Comparison of ENCODE assay signal across 2 cellular contexts in the genomic region with DNA sequence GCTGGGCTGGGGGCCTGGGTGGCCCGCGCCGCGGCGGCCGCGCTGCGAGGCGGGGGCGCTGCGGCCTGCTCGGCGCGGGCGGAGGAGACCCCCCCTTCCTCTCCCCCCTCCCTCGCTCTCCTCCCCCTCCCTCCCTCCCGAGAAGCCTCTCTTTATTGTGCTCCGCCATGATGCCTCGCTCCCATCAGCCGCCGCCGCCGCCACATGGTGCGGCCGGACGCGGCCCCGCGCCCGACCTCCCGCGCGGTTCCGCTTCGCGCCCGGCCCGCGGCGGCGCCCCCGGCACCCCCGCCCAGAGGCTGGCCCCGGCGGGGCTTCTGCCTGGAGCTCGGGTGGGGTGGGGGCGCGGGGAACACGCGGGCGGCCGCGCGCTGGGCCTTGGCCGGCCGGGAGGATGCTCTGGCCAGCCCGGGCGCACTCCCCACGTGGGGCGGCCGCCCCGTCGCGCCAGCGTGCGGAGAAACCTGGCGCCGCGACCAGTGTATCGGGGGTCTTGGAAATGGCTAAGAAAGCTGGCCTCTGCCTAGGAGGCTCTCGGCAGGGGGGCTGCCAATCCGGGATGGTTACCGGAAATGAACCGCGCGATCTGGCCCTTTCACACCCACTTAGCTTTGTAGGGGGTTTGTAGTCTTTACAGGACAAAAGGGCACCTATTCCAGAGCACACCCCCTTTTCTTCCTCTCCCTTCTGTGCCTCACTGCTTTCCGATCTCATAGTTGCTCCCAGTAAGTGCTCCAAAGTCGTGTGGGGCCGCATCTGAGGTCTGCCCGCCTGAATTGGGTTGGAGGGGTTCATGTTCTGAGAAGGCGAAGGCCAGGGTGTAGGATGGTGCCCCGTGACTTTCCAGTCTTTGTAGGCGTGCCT.
TF ChIP-seq lines count a peak whose summit lies in the region.

No MANE protein-coding gene starts in this region.

TF ChIP-seq in IMR-90, 13 proteins besides CTCF, POLR2A, EP300 and RAD21:
- peak; percentile 77; the same call in 1 of the 2 replicates for TF ChIP-seq MXI1 (IDR thresholded peaks at IDR 0.05; ENCODE audit: borderline replicate concordance, low read depth, low read length)
- no peak for TF ChIP-seq RFX5 (IDR thresholded peaks at IDR 0.05; ENCODE audit: low read depth, low read length)
- peak; percentile 64 for TF ChIP-seq MAZ (IDR thresholded peaks at IDR 0.05; ENCODE audit: borderline replicate concordance, low read depth, low read length)
- TF ChIP-seq RCOR1 (IDR thresholded peaks at IDR 0.05; ENCODE audit: insufficient replicate concordance, low read length), result no peak

TF ChIP-seq in HepG2, 621 proteins besides CTCF, POLR2A, EP300 and RAD21:
- TF ChIP-seq, protein P1, sequence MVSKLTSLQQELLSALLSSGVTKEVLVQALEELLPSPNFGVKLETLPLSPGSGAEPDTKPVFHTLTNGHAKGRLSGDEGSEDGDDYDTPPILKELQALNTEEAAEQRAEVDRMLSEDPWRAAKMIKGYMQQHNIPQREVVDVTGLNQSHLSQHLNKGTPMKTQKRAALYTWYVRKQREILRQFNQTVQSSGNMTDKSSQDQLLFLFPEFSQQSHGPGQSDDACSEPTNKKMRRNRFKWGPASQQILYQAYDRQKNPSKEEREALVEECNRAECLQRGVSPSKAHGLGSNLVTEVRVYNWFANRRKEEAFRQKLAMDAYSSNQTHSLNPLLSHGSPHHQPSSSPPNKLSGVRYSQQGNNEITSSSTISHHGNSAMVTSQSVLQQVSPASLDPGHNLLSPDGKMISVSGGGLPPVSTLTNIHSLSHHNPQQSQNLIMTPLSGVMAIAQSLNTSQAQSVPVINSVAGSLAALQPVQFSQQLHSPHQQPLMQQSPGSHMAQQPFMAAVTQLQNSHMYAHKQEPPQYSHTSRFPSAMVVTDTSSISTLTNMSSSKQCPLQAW (CRISPR knock-in tag; IDR thresholded peaks at IDR 0.05), result 0 out of 2 replicates have a peak, but pooled peaks have one; percentile 42
- TF ChIP-seq HDAC1 (CRISPR knock-in tag; IDR thresholded peaks at IDR 0.05) (0 out of 2 replicates have a peak, but pooled peaks have one; percentile 47), ZNF607 (CRISPR knock-in tag; IDR thresholded peaks at IDR 0.05; ENCODE audit: borderline replicate concordance) (0 out of 2 replicates have a peak, but pooled peaks have one; percentile 23), AGO2 (optimal IDR thresholded peaks at IDR 0.05; ENCODE audit: low read depth, low read length) (peak; percentile 74), POLR2G (IDR thresholded peaks at IDR 0.05; ENCODE audit: low read depth, low read length) (peak; percentile 44), SIN3A (IDR thresholded peaks at IDR 0.05; ENCODE audit: borderline replicate concordance, low read depth, low read length) (0 out of 2 replicates have a peak, but pooled peaks have one; percentile 16), SALL1 (CRISPR knock-in tag; IDR thresholded peaks at IDR 0.05) (peak; percentile 9; the same call in 1 of the 2 replicates), SAP130 (CRISPR knock-in tag; IDR thresholded peaks at IDR 0.05; ENCODE audit: low read depth) (peak; percentile 39; the same call in 1 of the 2 replicates), THAP11 (CRISPR knock-in tag; IDR thresholded peaks at IDR 0.05) (no peak), ZNF274 (CRISPR knock-in tag; IDR thresholded peaks at IDR 0.05) (0 out of 2 replicates have a peak, but pooled peaks have one; percentile 37), TBX2 (CRISPR knock-in tag; IDR thresholded peaks at IDR 0.05; ENCODE audit: borderline replicate concordance) (peak; percentile 23; the same call in 1 of the 2 replicates), BRD4 (CRISPR knock-in tag; IDR thresholded peaks at IDR 0.05) (no peak), RBFOX2 (IDR thresholded peaks at IDR 0.05; ENCODE audit: low read depth, low read length) (peak; percentile 67; the same call in 1 of the 2 replicates), ZNF501 (CRISPR knock-in tag; IDR thresholded peaks at IDR 0.05) (0 out of 2 replicates have a peak, but pooled peaks have one; percentile 29), MAZ (IDR thresholded peaks at IDR 0.05; ENCODE audit: borderline replicate concordance, low read depth, low read length) (no peak), MAZ (CRISPR knock-in tag; IDR thresholded peaks at IDR 0.05; ENCODE audit: low read depth) (0 out of 2 replicates have a peak, but pooled peaks have one; percentile 18), FOXP1 (IDR thresholded peaks at IDR 0.05) (no peak), FOXP1 (CRISPR knock-in tag; IDR thresholded peaks at IDR 0.05) (no peak), RBM22 (optimal IDR thresholded peaks at IDR 0.05; ENCODE audit: low read length) (peak; percentile 80), XRCC5 (optimal IDR thresholded peaks at IDR 0.05; ENCODE audit: low read length) (peak; percentile 20), ASH2L (IDR thresholded peaks at IDR 0.05; ENCODE audit: insufficient read length, low read depth, low read length) (peak; percentile 51), MYC (CRISPR knock-in tag; IDR thresholded peaks at IDR 0.05; ENCODE audit: borderline replicate concordance) (peak; percentile 40; the same call in 1 of the 2 replicates), SRY (CRISPR knock-in tag; IDR thresholded peaks at IDR 0.05) (0 out of 2 replicates have a peak, but pooled peaks have one; percentile 40), FOXA1 (IDR thresholded peaks at IDR 0.05) (no peak), FOXA1 (CRISPR knock-in tag; IDR thresholded peaks at IDR 0.05) (no peak)
- TF ChIP-seq, protein P2, sequence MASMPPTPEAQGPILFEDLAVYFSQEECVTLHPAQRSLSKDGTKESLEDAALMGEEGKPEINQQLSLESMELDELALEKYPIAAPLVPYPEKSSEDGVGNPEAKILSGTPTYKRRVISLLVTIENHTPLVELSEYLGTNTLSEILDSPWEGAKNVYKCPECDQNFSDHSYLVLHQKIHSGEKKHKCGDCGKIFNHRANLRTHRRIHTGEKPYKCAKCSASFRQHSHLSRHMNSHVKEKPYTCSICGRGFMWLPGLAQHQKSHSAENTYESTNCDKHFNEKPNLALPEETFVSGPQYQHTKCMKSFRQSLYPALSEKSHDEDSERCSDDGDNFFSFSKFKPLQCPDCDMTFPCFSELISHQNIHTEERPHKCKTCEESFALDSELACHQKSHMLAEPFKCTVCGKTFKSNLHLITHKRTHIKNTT (CRISPR knock-in tag; IDR thresholded peaks at IDR 0.05), result no peak
- TF ChIP-seq, protein P3, sequence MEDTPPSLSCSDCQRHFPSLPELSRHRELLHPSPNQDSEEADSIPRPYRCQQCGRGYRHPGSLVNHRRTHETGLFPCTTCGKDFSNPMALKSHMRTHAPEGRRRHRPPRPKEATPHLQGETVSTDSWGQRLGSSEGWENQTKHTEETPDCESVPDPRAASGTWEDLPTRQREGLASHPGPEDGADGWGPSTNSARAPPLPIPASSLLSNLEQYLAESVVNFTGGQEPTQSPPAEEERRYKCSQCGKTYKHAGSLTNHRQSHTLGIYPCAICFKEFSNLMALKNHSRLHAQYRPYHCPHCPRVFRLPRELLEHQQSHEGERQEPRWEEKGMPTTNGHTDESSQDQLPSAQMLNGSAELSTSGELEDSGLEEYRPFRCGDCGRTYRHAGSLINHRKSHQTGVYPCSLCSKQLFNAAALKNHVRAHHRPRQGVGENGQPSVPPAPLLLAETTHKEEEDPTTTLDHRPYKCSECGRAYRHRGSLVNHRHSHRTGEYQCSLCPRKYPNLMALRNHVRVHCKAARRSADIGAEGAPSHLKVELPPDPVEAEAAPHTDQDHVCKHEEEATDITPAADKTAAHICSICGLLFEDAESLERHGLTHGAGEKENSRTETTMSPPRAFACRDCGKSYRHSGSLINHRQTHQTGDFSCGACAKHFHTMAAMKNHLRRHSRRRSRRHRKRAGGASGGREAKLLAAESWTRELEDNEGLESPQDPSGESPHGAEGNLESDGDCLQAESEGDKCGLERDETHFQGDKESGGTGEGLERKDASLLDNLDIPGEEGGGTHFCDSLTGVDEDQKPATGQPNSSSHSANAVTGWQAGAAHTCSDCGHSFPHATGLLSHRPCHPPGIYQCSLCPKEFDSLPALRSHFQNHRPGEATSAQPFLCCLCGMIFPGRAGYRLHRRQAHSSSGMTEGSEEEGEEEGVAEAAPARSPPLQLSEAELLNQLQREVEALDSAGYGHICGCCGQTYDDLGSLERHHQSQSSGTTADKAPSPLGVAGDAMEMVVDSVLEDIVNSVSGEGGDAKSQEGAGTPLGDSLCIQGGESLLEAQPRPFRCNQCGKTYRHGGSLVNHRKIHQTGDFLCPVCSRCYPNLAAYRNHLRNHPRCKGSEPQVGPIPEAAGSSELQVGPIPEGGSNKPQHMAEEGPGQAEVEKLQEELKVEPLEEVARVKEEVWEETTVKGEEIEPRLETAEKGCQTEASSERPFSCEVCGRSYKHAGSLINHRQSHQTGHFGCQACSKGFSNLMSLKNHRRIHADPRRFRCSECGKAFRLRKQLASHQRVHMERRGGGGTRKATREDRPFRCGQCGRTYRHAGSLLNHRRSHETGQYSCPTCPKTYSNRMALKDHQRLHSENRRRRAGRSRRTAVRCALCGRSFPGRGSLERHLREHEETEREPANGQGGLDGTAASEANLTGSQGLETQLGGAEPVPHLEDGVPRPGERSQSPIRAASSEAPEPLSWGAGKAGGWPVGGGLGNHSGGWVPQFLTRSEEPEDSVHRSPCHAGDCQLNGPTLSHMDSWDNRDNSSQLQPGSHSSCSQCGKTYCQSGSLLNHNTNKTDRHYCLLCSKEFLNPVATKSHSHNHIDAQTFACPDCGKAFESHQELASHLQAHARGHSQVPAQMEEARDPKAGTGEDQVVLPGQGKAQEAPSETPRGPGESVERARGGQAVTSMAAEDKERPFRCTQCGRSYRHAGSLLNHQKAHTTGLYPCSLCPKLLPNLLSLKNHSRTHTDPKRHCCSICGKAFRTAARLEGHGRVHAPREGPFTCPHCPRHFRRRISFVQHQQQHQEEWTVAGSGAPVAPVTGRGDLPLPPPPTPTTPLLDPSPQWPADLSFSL (CRISPR knock-in tag; IDR thresholded peaks at IDR 0.05), result no peak
- TF ChIP-seq, protein P4, sequence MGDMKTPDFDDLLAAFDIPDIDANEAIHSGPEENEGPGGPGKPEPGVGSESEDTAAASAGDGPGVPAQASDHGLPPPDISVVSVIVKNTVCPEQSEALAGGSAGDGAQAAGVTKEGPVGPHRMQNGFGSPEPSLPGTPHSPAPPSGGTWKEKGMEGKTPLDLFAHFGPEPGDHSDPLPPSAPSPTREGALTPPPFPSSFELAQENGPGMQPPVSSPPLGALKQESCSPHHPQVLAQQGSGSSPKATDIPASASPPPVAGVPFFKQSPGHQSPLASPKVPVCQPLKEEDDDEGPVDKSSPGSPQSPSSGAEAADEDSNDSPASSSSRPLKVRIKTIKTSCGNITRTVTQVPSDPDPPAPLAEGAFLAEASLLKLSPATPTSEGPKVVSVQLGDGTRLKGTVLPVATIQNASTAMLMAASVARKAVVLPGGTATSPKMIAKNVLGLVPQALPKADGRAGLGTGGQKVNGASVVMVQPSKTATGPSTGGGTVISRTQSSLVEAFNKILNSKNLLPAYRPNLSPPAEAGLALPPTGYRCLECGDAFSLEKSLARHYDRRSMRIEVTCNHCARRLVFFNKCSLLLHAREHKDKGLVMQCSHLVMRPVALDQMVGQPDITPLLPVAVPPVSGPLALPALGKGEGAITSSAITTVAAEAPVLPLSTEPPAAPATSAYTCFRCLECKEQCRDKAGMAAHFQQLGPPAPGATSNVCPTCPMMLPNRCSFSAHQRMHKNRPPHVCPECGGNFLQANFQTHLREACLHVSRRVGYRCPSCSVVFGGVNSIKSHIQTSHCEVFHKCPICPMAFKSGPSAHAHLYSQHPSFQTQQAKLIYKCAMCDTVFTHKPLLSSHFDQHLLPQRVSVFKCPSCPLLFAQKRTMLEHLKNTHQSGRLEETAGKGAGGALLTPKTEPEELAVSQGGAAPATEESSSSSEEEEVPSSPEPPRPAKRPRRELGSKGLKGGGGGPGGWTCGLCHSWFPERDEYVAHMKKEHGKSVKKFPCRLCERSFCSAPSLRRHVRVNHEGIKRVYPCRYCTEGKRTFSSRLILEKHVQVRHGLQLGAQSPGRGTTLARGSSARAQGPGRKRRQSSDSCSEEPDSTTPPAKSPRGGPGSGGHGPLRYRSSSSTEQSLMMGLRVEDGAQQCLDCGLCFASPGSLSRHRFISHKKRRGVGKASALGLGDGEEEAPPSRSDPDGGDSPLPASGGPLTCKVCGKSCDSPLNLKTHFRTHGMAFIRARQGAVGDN (CRISPR knock-in tag; IDR thresholded peaks at IDR 0.05), result peak; percentile 51
- TF ChIP-seq, protein P5, sequence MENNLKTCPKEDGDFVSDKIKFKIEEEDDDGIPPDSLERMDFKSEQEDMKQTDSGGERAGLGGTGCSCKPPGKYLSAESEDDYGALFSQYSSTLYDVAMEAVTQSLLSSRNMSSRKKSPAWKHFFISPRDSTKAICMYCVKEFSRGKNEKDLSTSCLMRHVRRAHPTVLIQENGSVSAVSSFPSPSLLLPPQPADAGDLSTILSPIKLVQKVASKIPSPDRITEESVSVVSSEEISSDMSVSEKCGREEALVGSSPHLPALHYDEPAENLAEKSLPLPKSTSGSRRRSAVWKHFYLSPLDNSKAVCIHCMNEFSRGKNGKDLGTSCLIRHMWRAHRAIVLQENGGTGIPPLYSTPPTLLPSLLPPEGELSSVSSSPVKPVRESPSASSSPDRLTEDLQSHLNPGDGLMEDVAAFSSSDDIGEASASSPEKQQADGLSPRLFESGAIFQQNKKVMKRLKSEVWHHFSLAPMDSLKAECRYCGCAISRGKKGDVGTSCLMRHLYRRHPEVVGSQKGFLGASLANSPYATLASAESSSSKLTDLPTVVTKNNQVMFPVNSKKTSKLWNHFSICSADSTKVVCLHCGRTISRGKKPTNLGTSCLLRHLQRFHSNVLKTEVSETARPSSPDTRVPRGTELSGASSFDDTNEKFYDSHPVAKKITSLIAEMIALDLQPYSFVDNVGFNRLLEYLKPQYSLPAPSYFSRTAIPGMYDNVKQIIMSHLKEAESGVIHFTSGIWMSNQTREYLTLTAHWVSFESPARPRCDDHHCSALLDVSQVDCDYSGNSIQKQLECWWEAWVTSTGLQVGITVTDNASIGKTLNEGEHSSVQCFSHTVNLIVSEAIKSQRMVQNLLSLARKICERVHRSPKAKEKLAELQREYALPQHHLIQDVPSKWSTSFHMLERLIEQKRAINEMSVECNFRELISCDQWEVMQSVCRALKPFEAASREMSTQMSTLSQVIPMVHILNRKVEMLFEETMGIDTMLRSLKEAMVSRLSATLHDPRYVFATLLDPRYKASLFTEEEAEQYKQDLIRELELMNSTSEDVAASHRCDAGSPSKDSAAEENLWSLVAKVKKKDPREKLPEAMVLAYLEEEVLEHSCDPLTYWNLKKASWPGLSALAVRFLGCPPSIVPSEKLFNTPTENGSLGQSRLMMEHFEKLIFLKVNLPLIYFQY (CRISPR knock-in tag; IDR thresholded peaks at IDR 0.05; ENCODE audit: borderline replicate concordance), result peak; percentile 23; the same call in 1 of the 2 replicates
